15 cellular contexts compared by ENCODE assay signal in genomic region chr5:39213437-39214207, GRCh38. TPM values are rescaled to one million over a fixed set of nuclear protein-coding genes. Genes with fewer than 3 reads are reported as not detected.
DNase-seq lines count a peak whose midpoint lies in the region; ATAC-seq and TF ChIP-seq lines count a peak whose summit lies in the region.
"Had no signal": no experiment of that assay in that cellular context is flagged by ENCODE, and none has a peak within 500 bp of the region (broad histone marks: within the 10 kb centered on the region; RNA-seq: fewer than 3 reads in every experiment).

No MANE protein-coding gene starts in this region.

- ATAC-seq in T-cell (replicated peaks in 1 of 4): no peak
- no peak for ATAC-seq in stimulated activated naive CD8-positive, alpha-beta T cell treated with anti-CD3 and anti-CD28 coated beads, Interleukin-15, Interleukin-2, amounts not matched to agents 100 U/mL and 50 U/mL, for 24 hours
- no peak for ATAC-seq in aorta (ENCODE audit: low FRiP score)
- ATAC-seq: pancreas, SK-N-SH treated with all-trans-retinoic acid at 6 μM for 48 hours had no signal

- TF ChIP-seq CTCF in adrenal gland (IDR thresholded peaks at IDR 0.05): no peak

- no peak overlapping the region for H3K27ac ChIP-seq in aorta (ENCODE audit: low read depth in 1 of 2, low read length in 2 of 2)
- no peak overlapping the region for H3K27ac ChIP-seq in adrenal gland
- H3K27ac ChIP-seq: pancreas, PC-9 had no signal

- no peak for TF ChIP-seq POLR2A in adrenal gland (IDR thresholded peaks at IDR 0.05)

- POLR2A ChIA-PET in activated CD4-positive, alpha-beta T cell treated with anti-CD3 and anti-CD28 coated beads, Interleukin-2, amount 10 ng/mL, durations not matched to agents 7 days and 5 days (lab: Charles Lee): interaction anchor here (1.1 kb wide), 1 partner anchor 13 kb away, joined by 3 read pairs; no protein-coding TSS in a partner anchor
- POLR2A ChIA-PET in T-cell (lab: Charles Lee): no interaction called here

- peak overlapping the region; percentile 93 for H3K27ac Mint-ChIP-seq in activated CD4-positive, alpha-beta T cell treated with anti-CD3 and anti-CD28 coated beads, Interleukin-2, amount 10 ng/mL, durations not matched to agents 7 days and 5 days
- H3K27ac Mint-ChIP-seq in T-cell: peak overlapping the region; percentile 96 to 98

- no peak for DNase-seq in activated CD4-positive, alpha-beta T cell treated with anti-CD3 and anti-CD28 coated beads, Interleukin-2, amount 10 ng/mL, durations not matched to agents 7 days and 5 days
- DNase-seq in activated CD4-positive, alpha-beta T cell treated with anti-CD3 and anti-CD28 coated beads, Interleukin-2, amount 50 U/mL, for 48 hours: no peak
- DNase-seq in T-cell (no peak), aorta (no peak), adrenal gland (no peak), SK-N-DZ (ENCODE audit: low spot score) (no peak)
- DNase-seq in central memory CD4-positive, alpha-beta T cell: peak; percentile 49
- DNase-seq in stimulated activated naive CD8-positive, alpha-beta T cell treated with anti-CD3 and anti-CD28 coated beads, Interleukin-15, Interleukin-2, amounts not matched to agents 100 U/mL and 50 U/mL, for 24 hours: peak; percentile 30
- DNase-seq: anterior cingulate cortex, foreskin fibroblast, pancreas, PC-9 had no signal

- H3K36me3 ChIP-seq in aorta (ENCODE audit: control insufficient read depth in 1 of 2, insufficient read depth in 2 of 2, low read length in 1 of 2) (no peaks in the 10 kb centered on the region), adrenal gland (replicated peaks in 1 of 2) (no peaks in the 10 kb centered on the region)
- H3K36me3 ChIP-seq: pancreas had no signal

- peaks cover 15% of the 10 kb centered on the region for H3K36me3 Mint-ChIP-seq in activated CD4-positive, alpha-beta T cell treated with anti-CD3 and anti-CD28 coated beads, Interleukin-2, amount 10 ng/mL, durations not matched to agents 7 days and 5 days (ENCODE audit: low read depth)
- H3K36me3 Mint-ChIP-seq in T-cell: no peaks in the 10 kb centered on the region

- intact Hi-C loops in aorta (cut with DNase I): no loop called here
- intact Hi-C loops in adrenal gland (cut with DNase I): loop anchor here in 1 of 2 donors (10.0 kb wide), 1 partner anchor 71 kb away; no protein-coding TSS in a partner anchor

- H3K4me3 ChIP-seq in aorta (ENCODE audit: low read length in 2 of 2) (no peak overlapping the region), adrenal gland (no peak overlapping the region)
- H3K4me3 ChIP-seq: pancreas, PC-9 had no signal

- peaks cover 92% of the 10 kb centered on the region for H3K4me1 Mint-ChIP-seq in activated CD4-positive, alpha-beta T cell treated with anti-CD3 and anti-CD28 coated beads, Interleukin-2, amount 10 ng/mL, durations not matched to agents 7 days and 5 days
- H3K4me1 Mint-ChIP-seq in T-cell: peaks cover 93 to 97% (median 93%) of the 10 kb centered on the region in 3 donors

- no peaks in the 10 kb centered on the region for H3K9me3 Mint-ChIP-seq in activated CD4-positive, alpha-beta T cell treated with anti-CD3 and anti-CD28 coated beads, Interleukin-2, amount 10 ng/mL, durations not matched to agents 7 days and 5 days
- no peaks in the 10 kb centered on the region for H3K9me3 Mint-ChIP-seq in T-cell

- H3K4me1 ChIP-seq in aorta (ENCODE audit: control insufficient read depth in 1 of 2, insufficient read depth in 2 of 2, low read length in 2 of 2) (no peaks in the 10 kb centered on the region), adrenal gland (replicated peaks in 1 of 2) (peaks cover 0 to 8% of the 10 kb centered on the region in 2 donors)
- H3K4me1 ChIP-seq: pancreas had no signal

- CTCF ChIA-PET in activated CD4-positive, alpha-beta T cell treated with anti-CD3 and anti-CD28 coated beads, Interleukin-2, amount 10 ng/mL, durations not matched to agents 7 days and 5 days (lab: Charles Lee): interaction anchor here (1.8 to 4.5 kb wide), 4 partner anchors 12 to 49 kb away, joined by 7 to 18 read pairs (median 12); no protein-coding TSS in a partner anchor
- CTCF ChIA-PET in T-cell (lab: Charles Lee): interaction anchor here (0.6 to 2.4 kb wide), 5 partner anchors 18 to 242 kb away, joined by 3 to 15 read pairs (median 11); no protein-coding TSS in a partner anchor

- 66 to 68% methylated on average over 6 of the region's 6 CpGs for WGBS in aorta, 2 donors
- WGBS in adrenal gland, 4 donors: 67 to 74% (median 72%) methylated on average over 6 of the region's 6 CpGs

- peak overlapping the region; percentile 55 for H3K4me3 Mint-ChIP-seq in activated CD4-positive, alpha-beta T cell treated with anti-CD3 and anti-CD28 coated beads, Interleukin-2, amount 10 ng/mL, durations not matched to agents 7 days and 5 days
- H3K4me3 Mint-ChIP-seq in T-cell: peak overlapping the region; percentile 58 to 65 (median 63)

- H3K27me3 ChIP-seq in aorta (ENCODE audit: control insufficient read depth in 1 of 2, insufficient read depth in 2 of 2, low read length in 1 of 2): no peaks in the 10 kb centered on the region
- H3K27me3 ChIP-seq in adrenal gland: no peaks in the 10 kb centered on the region
- H3K27me3 ChIP-seq: pancreas had no signal

- H3K9me3 ChIP-seq in aorta (ENCODE audit: control insufficient read depth, low read length) (no peaks in the 10 kb centered on the region), adrenal gland (replicated peaks in 1 of 3) (no peaks in the 10 kb centered on the region)
- H3K9me3 ChIP-seq: pancreas had no signal

- H3K27me3 Mint-ChIP-seq in activated CD4-positive, alpha-beta T cell treated with anti-CD3 and anti-CD28 coated beads, Interleukin-2, amount 10 ng/mL, durations not matched to agents 7 days and 5 days: no peaks in the 10 kb centered on the region
- no peaks in the 10 kb centered on the region for H3K27me3 Mint-ChIP-seq in T-cell

RNA-seq across cellular contexts. Expression of gene FYB1, which starts 5.7 kb away (rescaled TPM):
- 100 to 1,000 TPM; 396 to 480 TPM for total RNA-seq in activated CD4-positive, alpha-beta T cell treated with anti-CD3 and anti-CD28 coated beads, Interleukin-2, amount 10 ng/mL, durations not matched to agents 7 days and 5 days
- total RNA-seq in T-cell (100 to 1,000 TPM; 372 to 769 (median 428) TPM), aorta (10 to 100 TPM; 16.3 to 45.8 TPM), adrenal gland (10 to 100 TPM in 7 of 8 donors, 1 to 10 TPM in 1; 5.1 to 29.8 (median 17.7) TPM)
- polyA plus RNA-seq in aorta (10 to 100 TPM in 1 of 2 donors, under 1 TPM in 1; 0.87 to 10.3 TPM), adrenal gland (1 to 10 TPM; 1.8 to 6.7 (median 5.8) TPM)
- not detected in 2 replicates for polyA plus RNA-seq in SK-N-DZ (2014; cell fraction: cytosol; rRNA removed)
- polyA plus RNA-seq in SK-N-DZ (2014; cell fraction: nucleus; rRNA removed): not detected in 2 replicates
- total RNA-seq: A673, chondrocyte had no signal

Comparison
In these comparisons a context has a peak if more than half of its experiments do, and no peak if none do; other contexts are left out.
1. DNase-seq: peak in central memory CD4-positive, alpha-beta T cell (single experiment) and stimulated activated naive CD8-positive, alpha-beta T cell treated with anti-CD3 and anti-CD28 coated beads, Interleukin-15, Interleukin-2, amounts not matched to agents 100 U/mL and 50 U/mL, for 24 hours (single experiment); none in activated CD4-positive, alpha-beta T cell treated with anti-CD3 and anti-CD28 coated beads, Interleukin-2, amount 10 ng/mL, durations not matched to agents 7 days and 5 days (single experiment), activated CD4-positive, alpha-beta T cell treated with anti-CD3 and anti-CD28 coated beads, Interleukin-2, amount 50 U/mL, for 48 hours (0 of 2), T-cell (0 of 34), aorta (0 of 2), adrenal gland (0 of 7) and SK-N-DZ (single experiment).
2. RNA of gene FYB1, which starts 5.7 kb away (total RNA-seq): 396 to 480 TPM in activated CD4-positive, alpha-beta T cell treated with anti-CD3 and anti-CD28 coated beads, Interleukin-2, amount 10 ng/mL, durations not matched to agents 7 days and 5 days and 372 to 769 TPM in T-cell; 16.3 to 45.8 TPM in aorta and 5.1 to 29.8 TPM in adrenal gland; every median in the first group is over 4 times any median in the second.